Comparison of ENCODE assay signal across 15 cellular contexts in genomic region chr11:782264-783174, GRCh38. TPM values are rescaled to one million over a fixed set of nuclear protein-coding genes. Genes with fewer than 3 reads are reported as not detected.
DNase-seq lines count a peak whose midpoint lies in the region; ATAC-seq and TF ChIP-seq lines count a peak whose summit lies in the region.
"Had no signal": no experiment of that assay in that cellular context is flagged by ENCODE, and none has a peak within 500 bp of the region (broad histone marks: within the 10 kb centered on the region; RNA-seq: fewer than 3 reads in every experiment).

No MANE protein-coding gene starts in this region.

- no peak for DNase-seq in brain microvascular endothelial cell
- DNase-seq: activated CD4-positive, CD25-positive, alpha-beta regulatory T cell; central memory CD4-positive, alpha-beta T cell; effector CD4-positive, alpha-beta T cell; MM.1S; stimulated activated CD4-positive, alpha-beta T cell treated with anti-CD3 and anti-CD28 coated beads, Interleukin-15, amount 100 ng/mL, for 24 hours; stimulated activated naive B cell treated with anti-CD40 and anti-IgM and Interleukin-4, amounts not matched to agents 10 μg/mL and 1 μg/mL and 100 μg/mL, for 72 hours; T-helper 2 cell had no signal

- no peak overlapping the region for H3K27ac ChIP-seq in brain microvascular endothelial cell

- H3K9ac ChIP-seq in iPS-15b (ENCODE audit: low read depth, low read length) = peak overlapping the region; percentile 37
- H3K9ac ChIP-seq in skeletal muscle satellite cell (ENCODE audit: low read depth, low read length) = peak overlapping the region; percentile 38

- H3K4me3 ChIP-seq in iPS-15b (ENCODE audit: low read depth, low read length) (no peak overlapping the region), skeletal muscle satellite cell (ENCODE audit: low read length) (no peak overlapping the region), brain microvascular endothelial cell (ENCODE audit: low read depth, low read length) (no peak overlapping the region)
- H3K4me3 ChIP-seq: heart left ventricle, transverse colon had no signal

- H3K4me1 ChIP-seq in iPS-15b (ENCODE audit: control insufficient read depth, insufficient read depth, low read length) = peaks cover 9% of the 10 kb centered on the region
- peaks cover 24% of the 10 kb centered on the region for H3K4me1 ChIP-seq in skeletal muscle satellite cell (ENCODE audit: control insufficient read depth, insufficient read depth, low read length)

- peak overlapping the region; percentile 66 for H3K4me2 ChIP-seq in skeletal muscle satellite cell (ENCODE audit: low read length)

- H3K27me3 ChIP-seq in iPS-15b (ENCODE audit: control insufficient read depth, insufficient read depth, low read length) = no peaks in the 10 kb centered on the region
- H3K27me3 ChIP-seq in skeletal muscle satellite cell (ENCODE audit: control insufficient read depth, insufficient read depth, low read length) = no peaks in the 10 kb centered on the region
- no peaks in the 10 kb centered on the region for H3K27me3 ChIP-seq in brain microvascular endothelial cell (replicated peaks)
- H3K27me3 ChIP-seq: heart left ventricle, transverse colon had no signal

- TF ChIP-seq CTCF in brain microvascular endothelial cell (IDR thresholded peaks at IDR 0.05; ENCODE audit: low read depth, low read length, missing control alignments) = no peak

- ATAC-seq in GM21526 (IDR thresholded peaks at IDR 0.05; ENCODE audit: low FRiP score, unreplicated experiment) = no peak

- in situ Hi-C loops in brain microvascular endothelial cell (cut with HindIII; ENCODE audit: low pct_ligation_motif_present, low sequenced_read_pairs) = no loop called here

- H3K36me3 ChIP-seq in iPS-15b (ENCODE audit: control insufficient read depth, insufficient read depth, low read length) (peaks cover 6% of the 10 kb centered on the region), skeletal muscle satellite cell (ENCODE audit: insufficient read depth, low read length) (peaks cover 7% of the 10 kb centered on the region), brain microvascular endothelial cell (replicated peaks) (no peaks in the 10 kb centered on the region)
- H3K36me3 ChIP-seq: transverse colon had no signal

- H3K9me3 ChIP-seq in iPS-15b (ENCODE audit: control insufficient read depth, insufficient read depth, low read length) (no peaks in the 10 kb centered on the region), skeletal muscle satellite cell (replicated peaks; ENCODE audit: low read length) (no peaks in the 10 kb centered on the region)
- H3K9me3 ChIP-seq: heart left ventricle, transverse colon had no signal

- TF ChIP-seq POLR2A in Raji (IDR thresholded peaks at IDR 0.05; ENCODE audit: insufficient read depth, low read depth, low read length) = 0 out of 2 replicates have a peak, but pooled peaks have one; percentile 25

RNA-seq across cellular contexts. Expression of gene GATD1, which starts 5.2 kb away (rescaled TPM):
- total RNA-seq in skeletal muscle satellite cell (2012; rRNA removed) = 44.1 and 52.2 TPM in 2 replicates

RNA-seq across cellular contexts. Expression of gene CEND1, which starts 7.4 kb away (rescaled TPM):
- total RNA-seq in skeletal muscle satellite cell (2012; rRNA removed) = 0.66 and 2.8 TPM in 2 replicates
- total RNA-seq: mesenteric fat pad had no signal

RNA-seq across cellular contexts. Expression of gene SLC25A22, which starts 15.6 kb away (rescaled TPM):
- 31.2 and 34.1 TPM in 2 replicates for total RNA-seq in skeletal muscle satellite cell (2012; rRNA removed)

RNA-seq across cellular contexts. Expression of gene PIDD1, which starts 22.5 kb away (rescaled TPM):
- 5.6 and 7.9 TPM in 2 replicates for total RNA-seq in skeletal muscle satellite cell (2012; rRNA removed)

RNA-seq across cellular contexts. Expression of gene RPLP2, which starts 27.2 kb away (rescaled TPM):
- total RNA-seq in skeletal muscle satellite cell (2012; rRNA removed) = 307 and 365 TPM in 2 replicates
